Comparison of ENCODE assay signal across 20 cellular contexts in genomic region chr16:65534121-65534528, GRCh38.
DNase-seq lines count a peak whose midpoint lies in the region; TF ChIP-seq lines count a peak whose summit lies in the region.
"Had no signal": no experiment of that assay in that cellular context is flagged by ENCODE, and none has a peak within 500 bp of the region (broad histone marks: within the 10 kb centered on the region; RNA-seq: fewer than 3 reads in every experiment).

No MANE protein-coding gene starts in this region.

- DNase-seq in HFFc6 (peak; percentile 43), amniotic epithelial cell (ENCODE audit: low read depth) (peak; percentile 81), fibroblast of pulmonary artery (ENCODE audit: low read depth) (peak; percentile 22), GM10266 (ENCODE audit: extremely low spot score) (no peak), NCI-H146 treated with DMSO at 0.1 percent for 48 hours (lab: John Stamatoyannopoulos, UW; ENCODE audit: unreplicated experiment) (no peak), testis (no peak)
- no peak for DNase-seq in effector CD8-positive, alpha-beta T cell (lab: John Stamatoyannopoulos, UW)
- DNase-seq: activated B cell treated with CpG ODN at 0.5 μM for 24 hours; activated CD4-positive, alpha-beta T cell treated with anti-CD3 and anti-CD28 coated beads, Interleukin-2, amount 50 U/mL, for 4 hours; aorta; CD8-positive, alpha-beta memory T cell; GF-D8; Kasumi-1; NCI-H1092; NCI-H187 treated with DMSO at 0.1 percent for 48 hours; NCI-H2227 treated with DMSO at 0.1 percent for 48 hours; stimulated activated CD8-positive, alpha-beta memory T cell treated with anti-CD3 and anti-CD28 coated beads, Interleukin-4, amount 100 ng/mL, for 48 hours; transverse colon had no signal

- 53 to 65% methylated on average over 2 of the region's 2 CpGs for WGBS in testis, 2 donors

- H3K27ac Mint-ChIP-seq in HFFc6: peak overlapping the region; percentile 88
- H3K27ac Mint-ChIP-seq: activated B cell treated with CpG ODN at 0.5 μM for 24 hours; activated naive CD4-positive, alpha-beta T cell treated with anti-CD3 and anti-CD28 coated beads, Interleukin-2, amount 50 U/mL, for 24 hours; CD8-positive, alpha-beta memory T cell had no signal

- intact Hi-C loops in testis (cut with DNase I; ENCODE audit: low total_unique reads): no loop called here

- H3K4me1 ChIP-seq in testis: no peaks in the 10 kb centered on the region
- H3K4me1 ChIP-seq: prostate gland had no signal

- H3K27me3 Mint-ChIP-seq in HFFc6 (ENCODE audit: insufficient read depth): no peaks in the 10 kb centered on the region
- H3K27me3 Mint-ChIP-seq: activated B cell treated with CpG ODN at 0.5 μM for 24 hours; activated naive CD4-positive, alpha-beta T cell treated with anti-CD3 and anti-CD28 coated beads, Interleukin-2, amount 50 U/mL, for 24 hours had no signal

- H3K9me3 ChIP-seq in testis: no peaks in the 10 kb centered on the region
- H3K9me3 ChIP-seq: prostate gland, transverse colon had no signal

- H3K27me3 ChIP-seq in testis: no peaks in the 10 kb centered on the region
- H3K27me3 ChIP-seq: transverse colon had no signal

- H3K36me3 ChIP-seq in testis (ENCODE audit: low read depth, missing control alignments): no peaks in the 10 kb centered on the region
- H3K36me3 ChIP-seq: prostate gland, transverse colon had no signal

- H3K4me3 ChIP-seq in fibroblast of pulmonary artery (replicated peaks; ENCODE audit: low read depth, low read length): no peak overlapping the region
- no peak overlapping the region for H3K4me3 ChIP-seq in testis
- H3K4me3 ChIP-seq: prostate gland, transverse colon had no signal

- H3K27ac ChIP-seq in testis: no peak overlapping the region
- H3K27ac ChIP-seq: prostate gland, transverse colon had no signal

- TF ChIP-seq POLR2A in testis (IDR thresholded peaks at IDR 0.05): no peak

- H3K4me3 Mint-ChIP-seq in HFFc6: peak overlapping the region; percentile 50
- H3K4me3 Mint-ChIP-seq: activated B cell treated with CpG ODN at 0.5 μM for 24 hours; activated naive CD4-positive, alpha-beta T cell treated with anti-CD3 and anti-CD28 coated beads, Interleukin-2, amount 50 U/mL, for 24 hours; CD8-positive, alpha-beta memory T cell had no signal

- TF ChIP-seq CTCF in HFFc6 (IDR thresholded peaks at IDR 0.05) (no peak), fibroblast of pulmonary artery (IDR thresholded peaks at IDR 0.05; ENCODE audit: low read length, missing control alignments) (no peak), GM10266 (IDR thresholded peaks at IDR 0.05; ENCODE audit: control insufficient read depth, insufficient read depth, low read depth, missing control alignments) (no peak), testis (IDR thresholded peaks at IDR 0.05) (no peak)

- H3K9me3 Mint-ChIP-seq in HFFc6: 0 out of 2 replicates have a peak, but pooled peaks cover 1% of the 10 kb centered on the region

- H3K4me1 Mint-ChIP-seq in HFFc6 (ENCODE audit: low read depth): peaks cover 56% of the 10 kb centered on the region
- H3K4me1 Mint-ChIP-seq: activated B cell treated with CpG ODN at 0.5 μM for 24 hours; activated naive CD4-positive, alpha-beta T cell treated with anti-CD3 and anti-CD28 coated beads, Interleukin-2, amount 50 U/mL, for 24 hours had no signal

- H3K36me3 Mint-ChIP-seq in HFFc6 (ENCODE audit: low read depth): no peaks in the 10 kb centered on the region
- H3K36me3 Mint-ChIP-seq: activated naive CD4-positive, alpha-beta T cell treated with anti-CD3 and anti-CD28 coated beads, Interleukin-2, amount 50 U/mL, for 24 hours; CD8-positive, alpha-beta memory T cell had no signal

Comparison
In these comparisons a context has a peak if more than half of its experiments do, and no peak if none do; other contexts are left out.
1. DNase-seq: peak in HFFc6 (single experiment), amniotic epithelial cell (single experiment) and fibroblast of pulmonary artery (single experiment); none in GM10266 (single experiment), NCI-H146 treated with DMSO at 0.1 percent for 48 hours (single experiment), testis (single experiment) and effector CD8-positive, alpha-beta T cell (single experiment).